In genomic region chr1:212727386-212728181, GRCh38 we compare ENCODE assay signal across 13 cellular contexts. TPM values are rescaled to one million over a fixed set of nuclear protein-coding genes. Genes with fewer than 3 reads are reported as not detected.
DNase-seq lines count a peak whose midpoint lies in the region; ATAC-seq and TF ChIP-seq lines count a peak whose summit lies in the region.
"Had no signal": no experiment of that assay in that cellular context is flagged by ENCODE, and none has a peak within 500 bp of the region (broad histone marks: within the 10 kb centered on the region; RNA-seq: fewer than 3 reads in every experiment).

No MANE protein-coding gene starts in this region.

- H3K4me3 ChIP-seq in brain microvascular endothelial cell (ENCODE audit: low read depth, low read length) (no peak overlapping the region), body of pancreas (no peak overlapping the region)
- H3K4me3 ChIP-seq: heart left ventricle had no signal

- TF ChIP-seq CTCF in brain microvascular endothelial cell (IDR thresholded peaks at IDR 0.05; ENCODE audit: low read depth, low read length, missing control alignments) (no peak), body of pancreas (IDR thresholded peaks at IDR 0.05) (no peak)

- H3K9me3 ChIP-seq in body of pancreas: no peaks in the 10 kb centered on the region
- H3K9me3 ChIP-seq: heart left ventricle had no signal

- ATAC-seq in body of pancreas: no peak
- no peak for ATAC-seq in HG02798 (IDR thresholded peaks at IDR 0.05; ENCODE audit: poor library complexity, unreplicated experiment)
- ATAC-seq: heart left ventricle had no signal

- no peak for TF ChIP-seq POLR2A in body of pancreas (IDR thresholded peaks at IDR 0.05)

- no peaks in the 10 kb centered on the region for H3K27me3 ChIP-seq in brain microvascular endothelial cell (replicated peaks)
- no peaks in the 10 kb centered on the region for H3K27me3 ChIP-seq in body of pancreas
- H3K27me3 ChIP-seq: heart left ventricle had no signal

- H3K27ac ChIP-seq in brain microvascular endothelial cell: peak overlapping the region; percentile 57
- H3K27ac ChIP-seq in body of pancreas: no peak overlapping the region
- H3K27ac ChIP-seq: heart left ventricle had no signal

- intact Hi-C loops in body of pancreas (cut with DNase I): no loop called here

- no peaks in the 10 kb centered on the region for H3K36me3 ChIP-seq in brain microvascular endothelial cell (replicated peaks)
- H3K36me3 ChIP-seq in body of pancreas (replicated peaks in 1 of 2; ENCODE audit: insufficient read depth in 1 of 2, low read depth in 2 of 2): no peaks in the 10 kb centered on the region

- in situ Hi-C loops in brain microvascular endothelial cell (cut with HindIII; ENCODE audit: low pct_ligation_motif_present, low sequenced_read_pairs): no loop called here

- H3K4me1 ChIP-seq in body of pancreas: no peaks in the 10 kb centered on the region

- DNase-seq in EH (ENCODE audit: low read depth): peak; percentile 56
- peak; percentile 89 for DNase-seq in M059J (ENCODE audit: low read depth)
- peak; percentile 75 for DNase-seq in brain microvascular endothelial cell
- DNase-seq in non-pigmented ciliary epithelial cell (ENCODE audit: low read depth): peak; percentile 55
- DNase-seq in body of pancreas: no peak
- no peak for DNase-seq in LoVo (ENCODE audit: low spot score)
- no peak for DNase-seq in DMS114 treated with DMSO at 0.1 percent for 48 hours (lab: John Stamatoyannopoulos, UW; ENCODE audit: unreplicated experiment)
- DNase-seq: dermis blood vessel endothelial cell, DMS 273 treated with DMSO at 0.1 percent for 48 hours, heart left ventricle, NCI-H2081, T-helper 9 cell had no signal

- 70 to 77% methylated on average over 13 of the region's 13 CpGs for WGBS in body of pancreas, 2 donors

RNA-seq across cellular contexts. Expression of gene BATF3, which starts 27.9 kb away (rescaled TPM):
- 3.3 and 3.7 TPM in 2 replicates for total RNA-seq in M059J (2014; rRNA removed; shearing (Covaris generic))
- 1 to 10 TPM in 1 of 2 donors, not detected in 1; 3.4 TPM for total RNA-seq in body of pancreas

Comparison
In these comparisons a context has a peak if more than half of its experiments do, and no peak if none do; other contexts are left out.
1. DNase-seq: peak in EH (single experiment), M059J (single experiment), brain microvascular endothelial cell (single experiment) and non-pigmented ciliary epithelial cell (single experiment); none in body of pancreas (0 of 4), LoVo (single experiment) and DMS114 treated with DMSO at 0.1 percent for 48 hours (single experiment).